Comparison of ENCODE assay signal across 10 cellular contexts in the genomic region with DNA sequence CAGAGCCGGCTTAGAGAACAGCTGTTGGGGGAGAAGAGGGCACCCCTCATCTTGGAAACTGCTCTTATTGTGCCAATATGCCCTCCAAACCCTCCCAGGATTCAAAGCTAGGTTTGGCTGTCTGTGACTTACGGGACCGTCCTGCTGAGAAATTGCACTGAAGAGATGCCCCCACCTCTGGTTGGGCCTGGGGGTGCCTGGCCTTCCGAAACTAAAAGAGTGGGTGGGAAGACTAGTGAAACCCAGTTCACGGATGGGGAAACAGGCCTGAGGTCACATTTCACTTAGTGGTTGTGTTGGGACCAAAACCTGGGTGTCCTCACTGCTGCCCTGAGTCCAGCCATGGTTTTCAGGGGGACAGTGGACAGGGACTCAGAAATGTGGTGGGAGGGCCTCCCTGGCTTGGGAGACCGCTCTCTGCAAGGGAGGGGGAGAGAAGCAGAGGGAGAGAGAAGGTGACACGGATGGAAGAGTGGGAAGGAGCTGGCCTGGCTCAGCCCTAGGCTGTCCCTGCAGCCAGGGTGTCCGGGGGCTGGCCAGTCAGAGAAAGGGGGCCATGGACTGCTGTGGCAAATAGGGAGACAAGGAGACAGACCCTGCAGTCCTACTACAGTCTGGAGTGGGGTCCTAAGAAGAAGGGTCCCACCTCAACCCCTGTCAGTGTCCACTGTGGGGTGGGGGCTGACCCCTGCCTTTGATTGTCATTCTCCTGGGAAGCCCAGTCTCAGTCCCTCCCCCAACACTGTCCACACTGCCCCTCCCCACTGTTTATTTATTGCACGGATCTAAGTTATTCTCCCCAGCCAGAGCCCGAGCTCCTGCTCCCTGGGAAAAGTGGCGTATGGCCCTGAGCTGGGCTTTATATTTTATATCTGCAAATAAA. TPM values are rescaled to one million over a fixed set of nuclear protein-coding genes. Genes with fewer than 3 reads are reported as not detected.
DNase-seq lines count a peak whose midpoint lies in the region; TF ChIP-seq lines count a peak whose summit lies in the region.
"Had no signal": no experiment of that assay in that cellular context is flagged by ENCODE, and none has a peak within 500 bp of the region (broad histone marks: within the 10 kb centered on the region; RNA-seq: fewer than 3 reads in every experiment).

No MANE protein-coding gene starts in this region.

- H3K36me3 Mint-ChIP-seq in brain (peaks cover 30% of the 10 kb centered on the region), nephron (ENCODE audit: low read depth) (peaks cover 4% of the 10 kb centered on the region)

- H3K27ac Mint-ChIP-seq in brain = peak overlapping the region in 3 of 5 experiments; percentile 13 to 61 (median 57)
- H3K27ac Mint-ChIP-seq in nephron = peak overlapping the region in 1 of 3 experiments; percentile 9

- H3K4me1 Mint-ChIP-seq in brain (peaks cover 37% of the 10 kb centered on the region), nephron (peaks cover 35% of the 10 kb centered on the region)

- peaks cover 4% of the 10 kb centered on the region for H3K27me3 Mint-ChIP-seq in brain
- H3K27me3 Mint-ChIP-seq in nephron (ENCODE audit: low read depth) = peaks cover 24% of the 10 kb centered on the region

- H3K4me3 Mint-ChIP-seq in brain = peak overlapping the region in 3 of 5 experiments; percentile 42 to 59 (median 58)
- peak overlapping the region in 2 of 3 experiments; percentile 25 to 71 for H3K4me3 Mint-ChIP-seq in nephron

- in situ Hi-C loops in GM13977 (cut with MboI; ENCODE audit: low pct_unique_long_range_greater_than_20kb, low sequenced_read_pairs, unreplicated experiment) = no loop called here

- H3K27ac ChIP-seq in 22Rv1 = peak overlapping the region; percentile 58; the same call in 1 of the 2 replicates
- H3K27ac ChIP-seq: testis had no signal

- DNase-seq in GM13977 (ENCODE audit: low spot score) = peak; percentile 51
- no peak for DNase-seq in glomerular visceral epithelial cell (ENCODE audit: extremely low spot score)
- no peak for DNase-seq in DMS153 (lab: John Stamatoyannopoulos, UW)
- DNase-seq in DMS79 (lab: John Stamatoyannopoulos, UW) = no peak
- DNase-seq in hypothalamus (lab: John Stamatoyannopoulos, UW) = no peak
- DNase-seq: GOT3 had no signal

- no peak for TF ChIP-seq CTCF in 22Rv1 (IDR thresholded peaks at IDR 0.05)
- TF ChIP-seq CTCF in GM13977 (IDR thresholded peaks at IDR 0.05; ENCODE audit: extremely low read depth, insufficient read depth, missing control alignments) = no peak
- no peak for TF ChIP-seq CTCF in brain (conservative IDR thresholded peaks at IDR 0.05)
- TF ChIP-seq CTCF in nephron (IDR thresholded peaks at IDR 0.05; ENCODE audit: unreplicated experiment in 3 of 3) = no peak

- H3K9me3 Mint-ChIP-seq in brain = peaks cover 0 to 2% (median 0%) of the 10 kb centered on the region in 5 experiments
- no peaks in the 10 kb centered on the region for H3K9me3 Mint-ChIP-seq in nephron

RNA-seq across cellular contexts. Expression of a gene that starts 13.6 kb away (rescaled TPM):
- 10.5 TPM for polyA plus RNA-seq in brain (ENCODE audit: insufficient read depth, low read depth, low replicate concordance)

RNA-seq across cellular contexts. Expression of a gene that starts 33.8 kb away (rescaled TPM):
- polyA plus RNA-seq in brain (ENCODE audit: insufficient read depth, low read depth, low replicate concordance) = 30.3 TPM

RNA-seq across cellular contexts. Expression of a gene that starts 57.4 kb away (rescaled TPM):
- 97.3 TPM for polyA plus RNA-seq in brain (ENCODE audit: insufficient read depth, low read depth, low replicate concordance)
